In genomic region chr19:10603084-10603872, GRCh38 we compare ENCODE assay signal across 8 cellular contexts.
DNase-seq lines count a peak whose midpoint lies in the region; ATAC-seq and TF ChIP-seq lines count a peak whose summit lies in the region.

No MANE protein-coding gene starts in this region.

- TF ChIP-seq CTCF in astrocyte of the spinal cord (IDR thresholded peaks at IDR 0.05; ENCODE audit: low read depth, low read length), result no peak

- H3K36me3 ChIP-seq in BLaER1, result peaks cover 20% of the 10 kb centered on the region

- peaks cover 50% of the 10 kb centered on the region for H4K20me1 ChIP-seq in BLaER1

- ATAC-seq in HG02642 (IDR thresholded peaks at IDR 0.05; ENCODE audit: poor library complexity, unreplicated experiment) (peak; percentile 35), HG02870 (IDR thresholded peaks at IDR 0.05; ENCODE audit: unreplicated experiment) (no peak)

- peak overlapping the region; percentile 99 for H3K27ac ChIP-seq in BLaER1

- in situ Hi-C loops in astrocyte of the spinal cord (cut with HindIII; ENCODE audit: low sequenced_read_pairs), result no loop called here

- H3K9me3 ChIP-seq in BLaER1, result no peaks in the 10 kb centered on the region

- H3K4me1 ChIP-seq in BLaER1, result peaks cover 57% of the 10 kb centered on the region

- H3K4me2 ChIP-seq in BLaER1, result peak overlapping the region; percentile 96

- peak; percentile 68 for DNase-seq in T-helper 22 cell (ENCODE audit: low read depth)
- no peak for DNase-seq in astrocyte of the spinal cord (ENCODE audit: low read depth, low spot score)
- peak; percentile 38 for DNase-seq in left kidney (ENCODE audit: low read depth, low spot score)
- DNase-seq in stimulated activated CD4-positive, alpha-beta T cell treated with anti-CD3 and anti-CD28 coated beads, TNF-alpha, amount 100 ng/mL, for 1 hour (ENCODE audit: low read depth in 3 of 3, low spot score in 1 of 3), result peak; percentile 47 to 74 (median 70)
- DNase-seq in middle frontal gyrus (ENCODE audit: extremely low spot score, low spot score), result no peak

- no peaks in the 10 kb centered on the region for H3K27me3 ChIP-seq in BLaER1

- H3K4me3 ChIP-seq in BLaER1 (peak overlapping the region; percentile 97), astrocyte of the spinal cord (ENCODE audit: low read depth, low read length) (peak overlapping the region; percentile 94)

- H3K9ac ChIP-seq in BLaER1, result peak overlapping the region; percentile 99

Comparison
In these comparisons a context has a peak if more than half of its experiments do, and no peak if none do; other contexts are left out.
1. DNase-seq: peak in T-helper 22 cell (single experiment), left kidney (single experiment) and stimulated activated CD4-positive, alpha-beta T cell treated with anti-CD3 and anti-CD28 coated beads, TNF-alpha, amount 100 ng/mL, for 1 hour (3 of 3); none in astrocyte of the spinal cord (single experiment) and middle frontal gyrus (single experiment).